12 cellular contexts compared by ENCODE assay signal in genomic region chr2:130157825-130158514, GRCh38. TPM values are rescaled to one million over a fixed set of nuclear protein-coding genes. Genes with fewer than 3 reads are reported as not detected.
DNase-seq lines count a peak whose midpoint lies in the region; ATAC-seq and TF ChIP-seq lines count a peak whose summit lies in the region.
"Not testable (repeated sequence)": the region's sequence is repeated elsewhere in the genome, so short reads cannot be mapped to it uniquely, and the experiment has no call there.
"Had no signal": no experiment of that assay in that cellular context is flagged by ENCODE, and none has a peak within 500 bp of the region (broad histone marks: within the 10 kb centered on the region; RNA-seq: fewer than 3 reads in every experiment).

No MANE protein-coding gene starts in this region.

- DNase-seq in OCI-LY7 (ENCODE audit: low spot score) (peak; percentile 47), kidney glomerular epithelial cell (lab: John Stamatoyannopoulos, UW) (peak; percentile 9)
- peak in 1 of 2 donors; percentile 14 for DNase-seq in activated T-cell treated with anti-CD3 and anti-CD28 coated beads, Interleukin-2, amount 50 U/mL, for 72 hours

- peaks cover 35% of the 10 kb centered on the region for H3K36me3 ChIP-seq in DOHH2 (ENCODE audit: control insufficient read depth, low read length)
- H3K36me3 ChIP-seq in OCI-LY7 (ENCODE audit: insufficient read depth, low read length), result peaks cover 34% of the 10 kb centered on the region

- BruUV-seq in OCI-LY7 (replicated peaks; lab: Mats Ljungman, UMichigan), result not testable (repeated sequence)

- CTCF ChIA-PET in OCI-LY7 (lab: Charles Lee; ENCODE audit: unreplicated experiment), result not testable (repeated sequence)

- H3K4me3 ChIP-seq in DOHH2 (ENCODE audit: low read length); OCI-LY7 (ENCODE audit: low read depth, low read length, poor library complexity, severe bottlenecking): not testable (repeated sequence)

- POLR2A ChIA-PET in OCI-LY7 (lab: Charles Lee), result interaction anchor here (0.7 to 1.0 kb wide), 2 partner anchors 183 to 256 kb away, joined by 3 read pairs; no protein-coding TSS in a partner anchor

- H3K4me1 ChIP-seq in DOHH2 (ENCODE audit: control insufficient read depth, low read length) (peaks cover 33% of the 10 kb centered on the region), OCI-LY7 (ENCODE audit: insufficient read depth, low read length, poor library complexity, severe bottlenecking) (peaks cover 15% of the 10 kb centered on the region)

- peak overlapping the region; percentile 28 for H3K4me2 ChIP-seq in DOHH2 (ENCODE audit: low read length)
- not testable (repeated sequence) for H3K4me2 ChIP-seq in OCI-LY7 (ENCODE audit: low read length)

- TF ChIP-seq CTCF in DOHH2 (IDR thresholded peaks at IDR 0.05; ENCODE audit: low read depth, low read length, poor library complexity, severe bottlenecking); OCI-LY7 (conservative IDR thresholded peaks at IDR 0.05; ENCODE audit: low read length): not testable (repeated sequence)

- not testable (repeated sequence) for H4K20me1 ChIP-seq in DOHH2 (ENCODE audit: control insufficient read depth, insufficient read depth, low read depth, low read length); OCI-LY7 (ENCODE audit: insufficient read depth, low read length)

- intact Hi-C loops in OCI-LY7 (cut with micrococcal nuclease; ENCODE audit: unreplicated experiment), result loop anchor here (2.0 kb wide), 1 partner anchor 175 kb away; no protein-coding TSS in a partner anchor

- not testable (repeated sequence) for H3K27me3 Mint-ChIP-seq in activated T-cell treated with anti-CD3 and anti-CD28 coated beads, Interleukin-2, amount 50 U/mL, for 72 hours (ENCODE audit: low read depth)

- ATAC-seq in GM18861 (IDR thresholded peaks at IDR 0.05; ENCODE audit: unreplicated experiment) (peak; percentile 82), GM21367 (IDR thresholded peaks at IDR 0.05; ENCODE audit: unreplicated experiment) (peak; percentile 86), HG02852 (IDR thresholded peaks at IDR 0.05; ENCODE audit: unreplicated experiment) (peak; percentile 89), HG03378 (IDR thresholded peaks at IDR 0.05; ENCODE audit: unreplicated experiment) (peak; percentile 82)
- ATAC-seq in activated T-cell treated with anti-CD3 and anti-CD28 coated beads, Interleukin-2, amount 50 U/mL, for 72 hours (replicated peaks in 1 of 2), result peak in 1 of 2 donors; percentile 61

- not testable (repeated sequence) for H2AFZ ChIP-seq in OCI-LY7 (ENCODE audit: low read length)

- H3F3A ChIP-seq in DOHH2 (ENCODE audit: control insufficient read depth, insufficient read depth), result not testable (repeated sequence)

- peak overlapping the region; percentile 42 for H3K27ac Mint-ChIP-seq in activated T-cell treated with anti-CD3 and anti-CD28 coated beads, Interleukin-2, amount 50 U/mL, for 72 hours

- H3K4me3 Mint-ChIP-seq in activated T-cell treated with anti-CD3 and anti-CD28 coated beads, Interleukin-2, amount 50 U/mL, for 72 hours, result not testable (repeated sequence)

- H3K79me2 ChIP-seq in DOHH2 (ENCODE audit: control insufficient read depth, low read length); OCI-LY7 (ENCODE audit: insufficient read depth, low read depth, low read length): not testable (repeated sequence)

- not testable (repeated sequence) for H3K9me3 Mint-ChIP-seq in activated T-cell treated with anti-CD3 and anti-CD28 coated beads, Interleukin-2, amount 50 U/mL, for 72 hours

- H3K9me2 ChIP-seq in DOHH2 (replicated peaks; ENCODE audit: control insufficient read depth, low read length); OCI-LY7 (ENCODE audit: insufficient read depth, low read length): not testable (repeated sequence)

- H3K27ac ChIP-seq in DOHH2 (ENCODE audit: low read depth, low read length), result peak overlapping the region; percentile 63
- peak overlapping the region; percentile 35 for H3K27ac ChIP-seq in OCI-LY7 (ENCODE audit: low read depth, low read length, poor library complexity, severe bottlenecking)

- H3K36me3 Mint-ChIP-seq in activated T-cell treated with anti-CD3 and anti-CD28 coated beads, Interleukin-2, amount 50 U/mL, for 72 hours (ENCODE audit: insufficient read depth in 2 of 2), result not testable (repeated sequence)

- not testable (repeated sequence) for H3K27me3 ChIP-seq in DOHH2 (ENCODE audit: control insufficient read depth, low read length)

- not testable (repeated sequence) for H3K9me3 ChIP-seq in DOHH2 (ENCODE audit: control insufficient read depth, insufficient read depth, low read length); OCI-LY7 (ENCODE audit: low read length)

- H3K4me1 Mint-ChIP-seq in activated T-cell treated with anti-CD3 and anti-CD28 coated beads, Interleukin-2, amount 50 U/mL, for 72 hours (ENCODE audit: low read depth), result not testable (repeated sequence)

RNA-seq across cellular contexts. Expression of gene CCDC74B, which starts 13.1 kb away (rescaled TPM):
- total RNA-seq in OCI-LY7 (2014; rRNA removed; shearing (Covaris generic)), result 2.4 and 2.6 TPM in 2 replicates
- 2.6 and 4.2 TPM in 2 replicates for total RNA-seq in OCI-LY7 (2022)
- 1 to 10 TPM in 1 of 2 donors, under 1 TPM in 1; 0.99 to 2.2 TPM for total RNA-seq in activated T-cell treated with anti-CD3 and anti-CD28 coated beads, Interleukin-2, amount 50 U/mL, for 72 hours
- total RNA-seq: psoas muscle had no signal

RNA-seq across cellular contexts. Expression of gene SMPD4, which starts 23.4 kb away (rescaled TPM):
- total RNA-seq in OCI-LY7 (2014; rRNA removed; shearing (Covaris generic)), result 52.0 and 61.9 TPM in 2 replicates
- total RNA-seq in OCI-LY7 (2022), result 93.8 and 95.1 TPM in 2 replicates
- 10 to 100 TPM; 68.1 to 78.8 TPM for total RNA-seq in activated T-cell treated with anti-CD3 and anti-CD28 coated beads, Interleukin-2, amount 50 U/mL, for 72 hours

RNA-seq across cellular contexts. Expression of gene MZT2B, which starts 24.1 kb away (rescaled TPM):
- total RNA-seq in OCI-LY7 (2014; rRNA removed; shearing (Covaris generic)), result 591 and 617 TPM in 2 replicates
- total RNA-seq in OCI-LY7 (2022), result 474 and 494 TPM in 2 replicates
- 100 to 1,000 TPM; 324 to 329 TPM for total RNA-seq in activated T-cell treated with anti-CD3 and anti-CD28 coated beads, Interleukin-2, amount 50 U/mL, for 72 hours

RNA-seq across cellular contexts. Expression of gene POTEF, which starts 28.9 kb away (rescaled TPM):
- total RNA-seq in OCI-LY7 (2014; rRNA removed; shearing (Covaris generic)), result not detected in 2 replicates
- total RNA-seq in OCI-LY7 (2022), result not detected in 2 replicates
- not detected for total RNA-seq in activated T-cell treated with anti-CD3 and anti-CD28 coated beads, Interleukin-2, amount 50 U/mL, for 72 hours
- total RNA-seq: gastrocnemius medialis, psoas muscle, urinary bladder had no signal

RNA-seq across cellular contexts. Expression of gene TUBA3E, which starts 40.3 kb away (rescaled TPM):
- total RNA-seq in OCI-LY7 (2014; rRNA removed; shearing (Covaris generic)), result not detected in 2 replicates
- not detected in 2 replicates for total RNA-seq in OCI-LY7 (2022)
- total RNA-seq in activated T-cell treated with anti-CD3 and anti-CD28 coated beads, Interleukin-2, amount 50 U/mL, for 72 hours, result not detected
- total RNA-seq: endodermal cell, gastrocnemius medialis, psoas muscle, urinary bladder had no signal
